In the genomic region with DNA sequence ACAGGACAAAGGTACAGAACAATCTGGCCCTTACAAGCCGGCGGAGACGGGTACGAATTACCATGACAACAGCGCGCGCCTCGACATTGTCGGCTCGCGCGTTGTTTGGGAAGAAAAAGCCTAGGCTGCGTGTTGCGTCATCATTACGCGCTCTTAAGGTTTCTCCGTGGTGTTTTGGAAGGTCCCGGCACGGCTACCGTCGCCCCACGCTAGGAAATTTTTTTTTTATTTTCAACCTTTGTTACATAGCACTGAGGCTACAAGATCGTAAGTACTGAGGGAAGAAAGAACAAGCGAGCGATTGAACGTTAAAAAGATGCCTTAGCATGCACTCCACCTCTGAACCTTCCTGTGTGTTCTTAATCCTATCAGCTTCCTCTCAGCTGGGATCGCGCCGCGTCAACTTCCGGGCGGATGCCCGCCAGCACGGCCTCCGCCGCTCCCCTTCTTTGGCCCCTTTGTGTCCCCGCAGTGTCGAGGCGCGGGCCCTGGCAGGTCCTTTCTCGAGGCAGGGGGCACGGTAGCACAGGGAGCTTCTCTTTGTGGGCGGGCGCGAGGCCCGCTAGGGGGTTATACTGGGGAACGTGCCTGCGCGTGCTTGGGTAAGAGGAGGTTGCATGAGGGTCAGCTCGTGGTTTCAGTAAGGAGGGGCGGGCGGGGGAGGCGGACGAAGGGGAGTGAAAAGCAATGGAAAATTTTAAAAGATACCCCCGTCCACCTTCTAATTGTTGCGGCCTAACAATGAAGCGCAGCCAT, we compare ENCODE assay signal across 1 cellular context.
TF ChIP-seq lines count a peak whose summit lies in the region.

A gene with protein sequence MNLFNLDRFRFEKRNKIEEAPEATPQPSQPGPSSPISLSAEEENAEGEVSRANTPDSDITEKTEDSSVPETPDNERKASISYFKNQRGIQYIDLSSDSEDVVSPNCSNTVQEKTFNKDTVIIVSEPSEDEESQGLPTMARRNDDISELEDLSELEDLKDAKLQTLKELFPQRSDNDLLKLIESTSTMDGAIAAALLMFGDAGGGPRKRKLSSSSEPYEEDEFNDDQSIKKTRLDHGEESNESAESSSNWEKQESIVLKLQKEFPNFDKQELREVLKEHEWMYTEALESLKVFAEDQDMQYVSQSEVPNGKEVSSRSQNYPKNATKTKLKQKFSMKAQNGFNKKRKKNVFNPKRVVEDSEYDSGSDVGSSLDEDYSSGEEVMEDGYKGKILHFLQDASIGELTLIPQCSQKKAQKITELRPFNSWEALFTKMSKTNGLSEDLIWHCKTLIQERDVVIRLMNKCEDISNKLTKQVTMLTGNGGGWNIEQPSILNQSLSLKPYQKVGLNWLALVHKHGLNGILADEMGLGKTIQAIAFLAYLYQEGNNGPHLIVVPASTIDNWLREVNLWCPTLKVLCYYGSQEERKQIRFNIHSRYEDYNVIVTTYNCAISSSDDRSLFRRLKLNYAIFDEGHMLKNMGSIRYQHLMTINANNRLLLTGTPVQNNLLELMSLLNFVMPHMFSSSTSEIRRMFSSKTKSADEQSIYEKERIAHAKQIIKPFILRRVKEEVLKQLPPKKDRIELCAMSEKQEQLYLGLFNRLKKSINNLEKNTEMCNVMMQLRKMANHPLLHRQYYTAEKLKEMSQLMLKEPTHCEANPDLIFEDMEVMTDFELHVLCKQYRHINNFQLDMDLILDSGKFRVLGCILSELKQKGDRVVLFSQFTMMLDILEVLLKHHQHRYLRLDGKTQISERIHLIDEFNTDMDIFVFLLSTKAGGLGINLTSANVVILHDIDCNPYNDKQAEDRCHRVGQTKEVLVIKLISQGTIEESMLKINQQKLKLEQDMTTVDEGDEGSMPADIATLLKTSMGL (plus strand): TSS at position 397 of the 756 bp plus-strand sequence. CDS start 530 bp downstream, outside the sequence.

TF ChIP-seq in HepG2, 621 proteins besides CTCF, POLR2A, EP300 and RAD21 (continued from another document and continues in another):
- peak; percentile 70; the same call in 1 of the 2 replicates for TF ChIP-seq ZSCAN21 (CRISPR knock-in tag; IDR thresholded peaks at IDR 0.05; ENCODE audit: borderline replicate concordance)
- no peak for TF ChIP-seq ONECUT2 (CRISPR knock-in tag; IDR thresholded peaks at IDR 0.05)
- TF ChIP-seq, protein P1, sequence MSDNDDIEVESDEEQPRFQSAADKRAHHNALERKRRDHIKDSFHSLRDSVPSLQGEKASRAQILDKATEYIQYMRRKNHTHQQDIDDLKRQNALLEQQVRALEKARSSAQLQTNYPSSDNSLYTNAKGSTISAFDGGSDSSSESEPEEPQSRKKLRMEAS (IDR thresholded peaks at IDR 0.05), result peak; percentile 95
- TF ChIP-seq ISL2 (CRISPR knock-in tag; IDR thresholded peaks at IDR 0.05), result peak; percentile 14; the same call in 1 of the 2 replicates
- peak; percentile 46; the same call in 1 of the 2 replicates for TF ChIP-seq MED1 (CRISPR knock-in tag; IDR thresholded peaks at IDR 0.05)
- peak; percentile 67; the same call in 1 of the 2 replicates for TF ChIP-seq ZBTB38 (CRISPR knock-in tag; IDR thresholded peaks at IDR 0.05)
- TF ChIP-seq FOXA1 (IDR thresholded peaks at IDR 0.05), result no peak
- no peak; the same call in none of the 2 replicates for TF ChIP-seq FOXA1 (CRISPR knock-in tag; IDR thresholded peaks at IDR 0.05)
- TF ChIP-seq RFXAP (CRISPR knock-in tag; IDR thresholded peaks at IDR 0.05; ENCODE audit: borderline replicate concordance), result peak; percentile 65
- 0 out of 2 replicates have a peak, but pooled peaks have one; percentile 64 for TF ChIP-seq ZNF367 (CRISPR knock-in tag; IDR thresholded peaks at IDR 0.05; ENCODE audit: borderline replicate concordance)
- peak in 1 of 2 experiments; percentile 83; a peak in 2 of 4 replicates for TF ChIP-seq KLF16 (CRISPR knock-in tag; IDR thresholded peaks at IDR 0.05)
- TF ChIP-seq ZBTB20 (CRISPR knock-in tag; IDR thresholded peaks at IDR 0.05; ENCODE audit: borderline replicate concordance, low read depth), result 0 out of 2 replicates have a peak, but pooled peaks have one; percentile 59
- peak; percentile 62; the same call in 1 of the 2 replicates for TF ChIP-seq ZNF562 (CRISPR knock-in tag; IDR thresholded peaks at IDR 0.05; ENCODE audit: borderline replicate concordance)
- TF ChIP-seq TBX2 (CRISPR knock-in tag; IDR thresholded peaks at IDR 0.05; ENCODE audit: borderline replicate concordance), result peak; percentile 48; the same call in 1 of the 2 replicates
- TF ChIP-seq ZFP36L1 (CRISPR knock-in tag; IDR thresholded peaks at IDR 0.05), result peak; percentile 79
- TF ChIP-seq, protein P2, sequence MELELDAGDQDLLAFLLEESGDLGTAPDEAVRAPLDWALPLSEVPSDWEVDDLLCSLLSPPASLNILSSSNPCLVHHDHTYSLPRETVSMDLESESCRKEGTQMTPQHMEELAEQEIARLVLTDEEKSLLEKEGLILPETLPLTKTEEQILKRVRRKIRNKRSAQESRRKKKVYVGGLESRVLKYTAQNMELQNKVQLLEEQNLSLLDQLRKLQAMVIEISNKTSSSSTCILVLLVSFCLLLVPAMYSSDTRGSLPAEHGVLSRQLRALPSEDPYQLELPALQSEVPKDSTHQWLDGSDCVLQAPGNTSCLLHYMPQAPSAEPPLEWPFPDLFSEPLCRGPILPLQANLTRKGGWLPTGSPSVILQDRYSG (CRISPR knock-in tag; IDR thresholded peaks at IDR 0.05), result peak; percentile 73
- TF ChIP-seq, protein P3, sequence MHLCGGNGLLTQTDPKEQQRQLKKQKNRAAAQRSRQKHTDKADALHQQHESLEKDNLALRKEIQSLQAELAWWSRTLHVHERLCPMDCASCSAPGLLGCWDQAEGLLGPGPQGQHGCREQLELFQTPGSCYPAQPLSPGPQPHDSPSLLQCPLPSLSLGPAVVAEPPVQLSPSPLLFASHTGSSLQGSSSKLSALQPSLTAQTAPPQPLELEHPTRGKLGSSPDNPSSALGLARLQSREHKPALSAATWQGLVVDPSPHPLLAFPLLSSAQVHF (CRISPR knock-in tag; IDR thresholded peaks at IDR 0.05), result peak; percentile 81; the same call in 1 of the 2 replicates
- TF ChIP-seq, protein P4, sequence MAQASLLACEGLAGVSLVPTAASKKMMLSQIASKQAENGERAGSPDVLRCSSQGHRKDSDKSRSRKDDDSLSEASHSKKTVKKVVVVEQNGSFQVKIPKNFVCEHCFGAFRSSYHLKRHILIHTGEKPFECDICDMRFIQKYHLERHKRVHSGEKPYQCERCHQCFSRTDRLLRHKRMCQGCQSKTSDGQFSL (CRISPR knock-in tag; IDR thresholded peaks at IDR 0.05), result peak; percentile 22; the same call in 1 of the 2 replicates
- TF ChIP-seq ETV6 (CRISPR knock-in tag; conservative IDR thresholded peaks at IDR 0.05), result peak; percentile 82; the same call in 1 of the 2 replicates
- TF ChIP-seq MIXL1 (CRISPR knock-in tag; IDR thresholded peaks at IDR 0.05), result peak; percentile 33; the same call in 1 of the 2 replicates
- TF ChIP-seq ZNF468 (CRISPR knock-in tag; IDR thresholded peaks at IDR 0.05), result 0 out of 2 replicates have a peak, but pooled peaks have one; percentile 67
- peak; percentile 60 for TF ChIP-seq NFYC (CRISPR knock-in tag; IDR thresholded peaks at IDR 0.05)
- peak; percentile 93 for TF ChIP-seq ZNF607 (CRISPR knock-in tag; IDR thresholded peaks at IDR 0.05; ENCODE audit: borderline replicate concordance)
- TF ChIP-seq FOSL1 (CRISPR knock-in tag; IDR thresholded peaks at IDR 0.05; ENCODE audit: borderline replicate concordance), result no peak
- TF ChIP-seq ZSCAN25 (CRISPR knock-in tag; IDR thresholded peaks at IDR 0.05), result peak; percentile 52; the same call in 1 of the 2 replicates
- 0 out of 2 replicates have a peak, but pooled peaks have one; percentile 38 for TF ChIP-seq CCDC6 (CRISPR knock-in tag; IDR thresholded peaks at IDR 0.05)
- TF ChIP-seq ZNF652 (CRISPR knock-in tag; IDR thresholded peaks at IDR 0.05; ENCODE audit: borderline replicate concordance, low read depth), result peak; percentile 26; the same call in 1 of the 2 replicates
- TF ChIP-seq, protein P5, sequence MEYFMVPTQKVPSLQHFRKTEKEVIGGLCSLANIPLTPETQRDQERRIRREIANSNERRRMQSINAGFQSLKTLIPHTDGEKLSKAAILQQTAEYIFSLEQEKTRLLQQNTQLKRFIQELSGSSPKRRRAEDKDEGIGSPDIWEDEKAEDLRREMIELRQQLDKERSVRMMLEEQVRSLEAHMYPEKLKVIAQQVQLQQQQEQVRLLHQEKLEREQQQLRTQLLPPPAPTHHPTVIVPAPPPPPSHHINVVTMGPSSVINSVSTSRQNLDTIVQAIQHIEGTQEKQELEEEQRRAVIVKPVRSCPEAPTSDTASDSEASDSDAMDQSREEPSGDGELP (IDR thresholded peaks at IDR 0.05; ENCODE audit: borderline replicate concordance, low read depth), result peak; percentile 98
- TF ChIP-seq HMGA1 (CRISPR knock-in tag; conservative IDR thresholded peaks at IDR 0.05), result no peak
- peak; percentile 92 for TF ChIP-seq ZMYM4 (CRISPR knock-in tag; IDR thresholded peaks at IDR 0.05)
- TF ChIP-seq, protein P6, sequence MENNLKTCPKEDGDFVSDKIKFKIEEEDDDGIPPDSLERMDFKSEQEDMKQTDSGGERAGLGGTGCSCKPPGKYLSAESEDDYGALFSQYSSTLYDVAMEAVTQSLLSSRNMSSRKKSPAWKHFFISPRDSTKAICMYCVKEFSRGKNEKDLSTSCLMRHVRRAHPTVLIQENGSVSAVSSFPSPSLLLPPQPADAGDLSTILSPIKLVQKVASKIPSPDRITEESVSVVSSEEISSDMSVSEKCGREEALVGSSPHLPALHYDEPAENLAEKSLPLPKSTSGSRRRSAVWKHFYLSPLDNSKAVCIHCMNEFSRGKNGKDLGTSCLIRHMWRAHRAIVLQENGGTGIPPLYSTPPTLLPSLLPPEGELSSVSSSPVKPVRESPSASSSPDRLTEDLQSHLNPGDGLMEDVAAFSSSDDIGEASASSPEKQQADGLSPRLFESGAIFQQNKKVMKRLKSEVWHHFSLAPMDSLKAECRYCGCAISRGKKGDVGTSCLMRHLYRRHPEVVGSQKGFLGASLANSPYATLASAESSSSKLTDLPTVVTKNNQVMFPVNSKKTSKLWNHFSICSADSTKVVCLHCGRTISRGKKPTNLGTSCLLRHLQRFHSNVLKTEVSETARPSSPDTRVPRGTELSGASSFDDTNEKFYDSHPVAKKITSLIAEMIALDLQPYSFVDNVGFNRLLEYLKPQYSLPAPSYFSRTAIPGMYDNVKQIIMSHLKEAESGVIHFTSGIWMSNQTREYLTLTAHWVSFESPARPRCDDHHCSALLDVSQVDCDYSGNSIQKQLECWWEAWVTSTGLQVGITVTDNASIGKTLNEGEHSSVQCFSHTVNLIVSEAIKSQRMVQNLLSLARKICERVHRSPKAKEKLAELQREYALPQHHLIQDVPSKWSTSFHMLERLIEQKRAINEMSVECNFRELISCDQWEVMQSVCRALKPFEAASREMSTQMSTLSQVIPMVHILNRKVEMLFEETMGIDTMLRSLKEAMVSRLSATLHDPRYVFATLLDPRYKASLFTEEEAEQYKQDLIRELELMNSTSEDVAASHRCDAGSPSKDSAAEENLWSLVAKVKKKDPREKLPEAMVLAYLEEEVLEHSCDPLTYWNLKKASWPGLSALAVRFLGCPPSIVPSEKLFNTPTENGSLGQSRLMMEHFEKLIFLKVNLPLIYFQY (CRISPR knock-in tag; IDR thresholded peaks at IDR 0.05; ENCODE audit: borderline replicate concordance), result 0 out of 2 replicates have a peak, but pooled peaks have one; percentile 42
- TF ChIP-seq, protein P7, sequence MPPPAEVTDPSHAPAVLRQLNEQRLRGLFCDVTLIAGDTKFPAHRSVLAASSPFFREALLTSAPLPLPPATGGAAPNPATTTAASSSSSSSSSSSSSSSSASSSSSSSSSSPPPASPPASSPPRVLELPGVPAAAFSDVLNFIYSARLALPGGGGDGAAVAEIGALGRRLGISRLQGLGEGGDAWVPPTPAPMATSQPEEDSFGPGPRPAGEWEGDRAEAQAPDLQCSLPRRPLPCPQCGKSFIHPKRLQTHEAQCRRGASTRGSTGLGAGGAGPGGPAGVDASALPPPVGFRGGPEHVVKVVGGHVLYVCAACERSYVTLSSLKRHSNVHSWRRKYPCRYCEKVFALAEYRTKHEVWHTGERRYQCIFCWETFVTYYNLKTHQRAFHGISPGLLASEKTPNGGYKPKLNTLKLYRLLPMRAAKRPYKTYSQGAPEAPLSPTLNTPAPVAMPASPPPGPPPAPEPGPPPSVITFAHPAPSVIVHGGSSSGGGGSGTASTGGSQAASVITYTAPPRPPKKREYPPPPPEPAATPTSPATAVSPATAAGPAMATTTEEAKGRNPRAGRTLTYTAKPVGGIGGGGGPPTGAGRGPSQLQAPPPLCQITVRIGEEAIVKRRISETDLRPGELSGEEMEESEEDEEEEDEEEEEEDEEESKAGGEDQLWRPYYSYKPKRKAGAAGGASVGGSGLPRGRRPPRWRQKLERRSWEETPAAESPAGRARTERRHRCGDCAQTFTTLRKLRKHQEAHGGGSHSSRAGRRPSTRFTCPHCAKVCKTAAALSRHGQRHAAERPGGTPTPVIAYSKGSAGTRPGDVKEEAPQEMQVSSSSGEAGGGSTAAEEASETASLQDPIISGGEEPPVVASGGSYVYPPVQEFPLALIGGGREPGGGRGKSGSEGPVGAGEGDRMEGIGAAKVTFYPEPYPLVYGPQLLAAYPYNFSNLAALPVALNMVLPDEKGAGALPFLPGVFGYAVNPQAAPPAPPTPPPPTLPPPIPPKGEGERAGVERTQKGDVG (CRISPR knock-in tag; IDR thresholded peaks at IDR 0.05; ENCODE audit: borderline replicate concordance), result no peak
- 0 out of 2 replicates have a peak, but pooled peaks have one; percentile 40 for TF ChIP-seq ZBTB42 (CRISPR knock-in tag; IDR thresholded peaks at IDR 0.05)
- TF ChIP-seq NR2C2 (CRISPR knock-in tag; IDR thresholded peaks at IDR 0.05; ENCODE audit: borderline replicate concordance), result peak; percentile 80
- peak; percentile 81; the same call in 1 of the 2 replicates for TF ChIP-seq ZNF205 (CRISPR knock-in tag; IDR thresholded peaks at IDR 0.05)
- TF ChIP-seq, protein P8, sequence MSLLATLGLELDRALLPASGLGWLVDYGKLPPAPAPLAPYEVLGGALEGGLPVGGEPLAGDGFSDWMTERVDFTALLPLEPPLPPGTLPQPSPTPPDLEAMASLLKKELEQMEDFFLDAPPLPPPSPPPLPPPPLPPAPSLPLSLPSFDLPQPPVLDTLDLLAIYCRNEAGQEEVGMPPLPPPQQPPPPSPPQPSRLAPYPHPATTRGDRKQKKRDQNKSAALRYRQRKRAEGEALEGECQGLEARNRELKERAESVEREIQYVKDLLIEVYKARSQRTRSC (CRISPR knock-in tag; IDR thresholded peaks at IDR 0.05; ENCODE audit: low read depth), result 0 out of 2 replicates have a peak, but pooled peaks have one; percentile 37
- TF ChIP-seq ZSCAN22 (CRISPR knock-in tag; IDR thresholded peaks at IDR 0.05), result no peak
